ENCODE assay signal across 18 cellular contexts in the genomic region with DNA sequence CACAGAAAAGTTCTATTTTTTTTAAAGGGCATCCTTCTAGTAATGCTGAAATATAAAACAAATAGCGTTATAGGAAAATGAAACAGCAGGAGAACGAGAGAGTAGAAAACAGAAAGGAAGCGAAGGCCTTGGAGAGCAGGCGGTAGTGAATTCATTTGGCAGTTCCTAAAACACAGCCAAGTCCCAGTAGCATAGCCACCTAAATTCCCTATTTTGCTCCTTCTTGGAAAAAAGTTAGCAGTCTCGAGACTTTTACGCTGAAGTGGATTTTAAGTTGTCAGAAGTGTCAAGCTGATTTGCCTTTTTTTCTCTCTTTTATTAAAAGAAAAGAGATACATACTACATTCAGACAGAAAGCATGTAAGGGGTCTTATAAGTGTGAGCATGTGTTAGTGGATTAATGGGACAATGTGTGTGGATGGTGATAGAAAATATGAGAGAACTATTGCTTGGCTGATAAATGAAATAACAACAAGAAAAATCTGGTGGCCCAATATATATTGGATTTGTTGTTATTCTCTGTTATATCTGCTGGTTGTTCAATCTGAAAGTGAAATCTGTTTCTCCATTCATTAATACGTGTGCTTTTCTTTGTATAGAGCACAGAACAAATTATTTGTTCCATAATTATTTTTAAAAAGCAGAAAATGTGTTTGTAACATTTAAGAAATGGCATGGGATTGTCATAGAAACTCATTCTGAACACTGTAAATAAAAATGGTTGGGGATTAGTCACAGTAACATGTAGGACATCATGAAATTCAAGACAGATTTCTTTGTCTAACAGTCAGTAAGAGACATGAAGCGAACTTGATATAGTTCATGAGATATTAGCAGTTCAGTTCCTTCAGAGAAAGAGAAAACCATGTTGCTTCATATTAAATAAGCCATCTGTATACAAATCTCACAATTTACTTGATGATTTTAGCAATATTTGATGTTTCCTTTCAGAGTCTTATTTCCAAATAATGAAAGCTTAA. TPM values are rescaled to one million over a fixed set of nuclear protein-coding genes. Genes with fewer than 3 reads are reported as not detected.
DNase-seq lines count a peak whose midpoint lies in the region; ATAC-seq and TF ChIP-seq lines count a peak whose summit lies in the region.
"Had no signal": no experiment of that assay in that cellular context is flagged by ENCODE, and none has a peak within 500 bp of the region (broad histone marks: within the 10 kb centered on the region; RNA-seq: fewer than 3 reads in every experiment).

No MANE protein-coding gene starts in this region.

- TF ChIP-seq POLR2A in thyroid gland (IDR thresholded peaks at IDR 0.05) = no peak

- ATAC-seq in effector memory CD8-positive, alpha-beta T cell (replicated peaks) = no peak
- ATAC-seq in stimulated activated effector memory CD8-positive, alpha-beta T cell treated with anti-CD3 and anti-CD28 coated beads, Interleukin-12 subunit alpha, Interleukin-12 subunit beta, amount 100 ng/mL, for 72 hours = no peak
- ATAC-seq in HG03139 (IDR thresholded peaks at IDR 0.05; ENCODE audit: unreplicated experiment) = no peak
- no peak for ATAC-seq in GM18868 (IDR thresholded peaks at IDR 0.05; ENCODE audit: unreplicated experiment)
- ATAC-seq: esophagus mucosa had no signal

- H3K27me3 Mint-ChIP-seq in effector memory CD8-positive, alpha-beta T cell = no peaks in the 10 kb centered on the region
- H3K27me3 Mint-ChIP-seq: activated T-cell treated with anti-CD3 and anti-CD28 coated beads, Interleukin-2, amount 50 U/mL, for 24 hours had no signal

- peak overlapping the region; percentile 60 to 63 for H3K27ac Mint-ChIP-seq in effector memory CD8-positive, alpha-beta T cell
- no peak overlapping the region for H3K27ac Mint-ChIP-seq in stimulated activated effector memory CD8-positive, alpha-beta T cell treated with anti-CD3 and anti-CD28 coated beads, Interleukin-12 subunit alpha, Interleukin-12 subunit beta, amount 100 ng/mL, for 72 hours
- H3K27ac Mint-ChIP-seq: activated B cell treated with CpG ODN at 0.5 μM for 24 hours; activated T-cell treated with anti-CD3 and anti-CD28 coated beads, Interleukin-2, amount 50 U/mL, for 24 hours had no signal

- intact Hi-C loops in thyroid gland (cut with DNase I) = no loop called here
- intact Hi-C loops in posterior cingulate gyrus (cut with DNase I) = no loop called here

- DNase-seq in SK-N-MC (ENCODE audit: low read depth, low spot score) = no peak
- no peak for DNase-seq in effector memory CD8-positive, alpha-beta T cell
- peak; percentile 65 for DNase-seq in medulla oblongata (ENCODE audit: extremely low spot score)
- DNase-seq in thyroid gland = no peak
- no peak for DNase-seq in stimulated activated effector memory CD8-positive, alpha-beta T cell treated with anti-CD3 and anti-CD28 coated beads, Interleukin-12 subunit alpha, Interleukin-12 subunit beta, amount 100 ng/mL, for 72 hours (ENCODE audit: low spot score in 2 of 2)
- DNase-seq in posterior cingulate gyrus = no peak
- DNase-seq: activated B cell treated with CpG ODN at 0.5 μM for 24 hours; activated T-cell treated with anti-CD3 and anti-CD28 coated beads, Interleukin-2, amount 50 U/mL, for 24 hours; Caco-2; islet precursor cell; NCI-H146; NCI-H748 treated with DMSO at 0.1 percent for 48 hours; stimulated activated CD4-positive, alpha-beta T cell treated with anti-CD3 and anti-CD28 coated beads, Interleukin-4, amount 100 ng/mL, for 1 hour; stimulated activated naive CD4-positive, alpha-beta T cell treated with Interleukin-2 at 50 U/mL for 16 hours had no signal

- H3K9ac ChIP-seq in SK-N-MC (ENCODE audit: insufficient read length) = no peak overlapping the region

- no peak for TF ChIP-seq CTCF in thyroid gland (IDR thresholded peaks at IDR 0.05)

- peaks cover 44 to 55% of the 10 kb centered on the region in 2 donors for H3K4me1 ChIP-seq in thyroid gland
- H3K4me1 ChIP-seq: Caco-2, SJSA1 had no signal

- H3K4me1 Mint-ChIP-seq in effector memory CD8-positive, alpha-beta T cell (ENCODE audit: low read depth in 2 of 2) = peaks cover 0 to 5% of the 10 kb centered on the region in 2 donors
- no peaks in the 10 kb centered on the region for H3K4me1 Mint-ChIP-seq in stimulated activated effector memory CD8-positive, alpha-beta T cell treated with anti-CD3 and anti-CD28 coated beads, Interleukin-12 subunit alpha, Interleukin-12 subunit beta, amount 100 ng/mL, for 72 hours
- H3K4me1 Mint-ChIP-seq: activated B cell treated with CpG ODN at 0.5 μM for 24 hours had no signal

- H3K4me3 ChIP-seq in SK-N-MC (peak overlapping the region; percentile 29), thyroid gland (replicated peaks in 1 of 3) (no peak overlapping the region)
- H3K4me3 ChIP-seq: SJSA1 had no signal

- no peaks in the 10 kb centered on the region for H3K36me3 ChIP-seq in SK-N-MC (ENCODE audit: insufficient read depth, low read length)
- H3K36me3 ChIP-seq in thyroid gland = no peaks in the 10 kb centered on the region
- H3K36me3 ChIP-seq: SJSA1 had no signal

- no peaks in the 10 kb centered on the region for H3K9me3 Mint-ChIP-seq in effector memory CD8-positive, alpha-beta T cell
- H3K9me3 Mint-ChIP-seq in stimulated activated effector memory CD8-positive, alpha-beta T cell treated with anti-CD3 and anti-CD28 coated beads, Interleukin-12 subunit alpha, Interleukin-12 subunit beta, amount 100 ng/mL, for 72 hours = no peaks in the 10 kb centered on the region
- H3K9me3 Mint-ChIP-seq: activated B cell treated with CpG ODN at 0.5 μM for 24 hours; activated T-cell treated with anti-CD3 and anti-CD28 coated beads, Interleukin-2, amount 50 U/mL, for 24 hours had no signal

- H3K27me3 ChIP-seq in thyroid gland = no peaks in the 10 kb centered on the region
- H3K27me3 ChIP-seq: SJSA1 had no signal

- peak overlapping the region; percentile 73 for H3K27ac ChIP-seq in SK-N-MC
- H3K27ac ChIP-seq in thyroid gland = peak overlapping the region; percentile 6 to 28 (median 6)
- H3K27ac ChIP-seq: SJSA1 had no signal

- H3K9me3 ChIP-seq in SK-N-MC (ENCODE audit: low read depth, low read length) (no peaks in the 10 kb centered on the region), thyroid gland (no peaks in the 10 kb centered on the region)
- H3K9me3 ChIP-seq: Caco-2, SJSA1 had no signal

- no peaks in the 10 kb centered on the region for H3K36me3 Mint-ChIP-seq in effector memory CD8-positive, alpha-beta T cell (ENCODE audit: insufficient read depth)
- no peaks in the 10 kb centered on the region for H3K36me3 Mint-ChIP-seq in stimulated activated effector memory CD8-positive, alpha-beta T cell treated with anti-CD3 and anti-CD28 coated beads, Interleukin-12 subunit alpha, Interleukin-12 subunit beta, amount 100 ng/mL, for 72 hours

- 62 to 79% methylated on average over 8 of the region's 8 CpGs for WGBS in thyroid gland, 2 donors

- no peak overlapping the region for H3K4me3 Mint-ChIP-seq in effector memory CD8-positive, alpha-beta T cell
- H3K4me3 Mint-ChIP-seq in stimulated activated effector memory CD8-positive, alpha-beta T cell treated with anti-CD3 and anti-CD28 coated beads, Interleukin-12 subunit alpha, Interleukin-12 subunit beta, amount 100 ng/mL, for 72 hours = no peak overlapping the region
- H3K4me3 Mint-ChIP-seq: activated B cell treated with CpG ODN at 0.5 μM for 24 hours; activated T-cell treated with anti-CD3 and anti-CD28 coated beads, Interleukin-2, amount 50 U/mL, for 24 hours had no signal

RNA-seq across cellular contexts. Expression of gene NFIA, which starts 19.4 kb away (rescaled TPM):
- 100 to 1,000 TPM; 105 to 149 (median 118) TPM for total RNA-seq in thyroid gland
